25 cellular contexts compared by ENCODE assay signal in the genomic region with DNA sequence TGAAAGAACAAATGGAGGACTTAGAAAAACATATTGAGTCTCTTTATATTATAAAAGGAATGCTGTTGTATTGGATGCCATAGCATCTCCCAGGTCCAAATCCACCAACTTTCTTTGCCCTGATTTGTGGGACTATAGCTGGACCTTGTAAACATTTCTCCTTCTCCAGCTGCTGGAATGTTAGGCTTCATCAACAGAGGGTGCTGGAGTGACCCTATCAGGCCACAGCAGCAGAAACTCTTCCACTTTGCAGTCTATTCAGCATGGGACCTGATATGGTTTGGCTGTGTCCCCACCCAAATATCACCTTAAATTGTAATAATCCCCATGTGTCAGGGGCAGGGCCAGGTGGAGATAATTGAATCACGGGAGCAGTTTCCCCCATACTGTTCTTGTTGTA.
DNase-seq lines count a peak whose midpoint lies in the region; ATAC-seq and TF ChIP-seq lines count a peak whose summit lies in the region.
"Had no signal": no experiment of that assay in that cellular context is flagged by ENCODE, and none has a peak within 500 bp of the region (broad histone marks: within the 10 kb centered on the region; RNA-seq: fewer than 3 reads in every experiment).

No MANE protein-coding gene starts in this region.

- intact Hi-C loops in esophagus muscularis mucosa (cut with DNase I): no loop called here

- H4K91ac ChIP-seq in mesenchymal stem cell (ENCODE audit: low read length): no peak overlapping the region

- no peak overlapping the region for H3K9ac ChIP-seq in mesenchymal stem cell (ENCODE audit: low read length)
- H3K9ac ChIP-seq: BLaER1, neural progenitor cell had no signal

- H2AK5ac ChIP-seq in mesenchymal stem cell (ENCODE audit: low read length, severe bottlenecking): peak overlapping the region; percentile 77

- no peak overlapping the region for H3K4ac ChIP-seq in mesenchymal stem cell (ENCODE audit: low read depth in 1 of 2, low read length in 2 of 2)

- 0 out of 2 replicates have a peak, but pooled peaks have one; percentile 6 for TF ChIP-seq CTCF in AG10803 (conservative IDR thresholded peaks at IDR 0.05; ENCODE audit: low read length)
- TF ChIP-seq CTCF in esophagus muscularis mucosa (IDR thresholded peaks at IDR 0.05): no peak

- no peak overlapping the region for H3K23ac ChIP-seq in mesenchymal stem cell (ENCODE audit: low read length in 2 of 2)

- H2BK120ac ChIP-seq in mesenchymal stem cell (ENCODE audit: low read depth, low read length): no peak overlapping the region

- ATAC-seq in activated CD4-positive, CD25-positive, alpha-beta regulatory T cell treated with anti-CD3 and anti-CD28 coated beads, Interleukin-2, amount 50 U/mL, for 24 hours: no peak
- ATAC-seq in GM21529 (IDR thresholded peaks at IDR 0.05; ENCODE audit: unreplicated experiment) (no peak), GM18873 (IDR thresholded peaks at IDR 0.05; ENCODE audit: low FRiP score, unreplicated experiment) (no peak)
- ATAC-seq: activated CD8-positive, alpha-beta T cell treated with anti-CD3 and anti-CD28 coated beads for 36 hours; esophagus mucosa; heart left ventricle; left lung; stimulated activated naive CD8-positive, alpha-beta T cell treated with anti-CD3 and anti-CD28 coated beads, Interleukin-15, amount 100 ng/mL, for 72 hours; T-helper 17 cell; WTC11 had no signal

- H2BK5ac ChIP-seq in mesenchymal stem cell (ENCODE audit: low read depth, low read length, poor library complexity, severe bottlenecking): no peak overlapping the region

- WGBS in esophagus muscularis mucosa: 89% methylated on average over 1 of the region's 1 CpG
- no CpG with 5 or more reads among the region's 1 CpG for WGBS in mesenchymal stem cell

- peaks cover 0 to 17% (median 5%) of the 10 kb centered on the region in 4 donors for H3K4me1 ChIP-seq in esophagus muscularis mucosa
- H3K4me1 ChIP-seq in mesenchymal stem cell (ENCODE audit: control insufficient read depth, insufficient read depth, low read depth, low read length): peaks cover 16% of the 10 kb centered on the region
- H3K4me1 ChIP-seq: BLaER1 had no signal

- H3K27me3 ChIP-seq in esophagus muscularis mucosa (peaks cover 0 to 5% (median 0%) of the 10 kb centered on the region in 4 donors), mesenchymal stem cell (ENCODE audit: control insufficient read depth in 1 of 2, insufficient read depth in 1 of 2, low read length in 2 of 2) (peaks cover 0 to 11% of the 10 kb centered on the region in 2 experiments)
- H3K27me3 ChIP-seq: BLaER1, left lung, neural progenitor cell had no signal

- no peak overlapping the region for H2BK12ac ChIP-seq in mesenchymal stem cell (ENCODE audit: low read length in 2 of 2)

- H3K27ac ChIP-seq in esophagus muscularis mucosa (replicated peaks in 1 of 4) (no peak overlapping the region), mesenchymal stem cell (ENCODE audit: low read length, poor library complexity, severe bottlenecking) (no peak overlapping the region)
- H3K27ac ChIP-seq: BLaER1, heart left ventricle, left lung, neural progenitor cell, tibial nerve had no signal

- DNase-seq in AG10803 (ENCODE audit: low read depth): no peak
- DNase-seq in LHCN-M2 (ENCODE audit: low read depth): peak; percentile 8
- peak; percentile 53 for DNase-seq in esophagus muscularis mucosa (ENCODE audit: extremely low spot score)
- DNase-seq in mesenchymal stem cell: peak; percentile 17
- DNase-seq: activated CD8-positive, alpha-beta T cell treated with anti-CD3 and anti-CD28 coated beads for 36 hours; activated T-cell treated with anti-CD3 and anti-CD28 coated beads, Interleukin-2, amount 50 U/mL, for 1 hour; amniotic stem cell; effector CD4-positive, alpha-beta T cell; heart left ventricle; left lung; NCI-H1694; NCI-H2171 treated with DMSO at 0.1 percent for 48 hours; NCI-H748 treated with DMSO at 0.1 percent for 48 hours; SHP77; stimulated activated CD4-positive, alpha-beta T cell treated with anti-CD3 and anti-CD28 coated beads, Interleukin-4, amount 100 ng/mL, for 24 hours; stimulated activated naive CD8-positive, alpha-beta T cell treated with anti-CD3 and anti-CD28 coated beads, Interleukin-15, amount 100 ng/mL, for 72 hours; T-helper 17 cell had no signal

- H2AFZ ChIP-seq in mesenchymal stem cell (ENCODE audit: low read depth, low read length): no peak overlapping the region
- H2AFZ ChIP-seq: neural progenitor cell had no signal

- H3K18ac ChIP-seq in mesenchymal stem cell (ENCODE audit: low read depth in 1 of 2, low read length in 2 of 2): peak overlapping the region in 1 of 2 experiments; percentile 9

- H3K4me2 ChIP-seq in mesenchymal stem cell (ENCODE audit: low read length, poor library complexity, severe bottlenecking): no peak overlapping the region
- H3K4me2 ChIP-seq: BLaER1, neural progenitor cell had no signal

- TF ChIP-seq POLR2A in esophagus muscularis mucosa (IDR thresholded peaks at IDR 0.05; ENCODE audit: low read depth): no peak

- H3K9me3 ChIP-seq in esophagus muscularis mucosa (no peaks in the 10 kb centered on the region), mesenchymal stem cell (ENCODE audit: control insufficient read depth, low read length) (no peaks in the 10 kb centered on the region)
- H3K9me3 ChIP-seq: heart left ventricle, left lung, tibial nerve had no signal

- H3K36me3 ChIP-seq in esophagus muscularis mucosa (no peaks in the 10 kb centered on the region), mesenchymal stem cell (ENCODE audit: control insufficient read depth in 1 of 2, insufficient read depth in 2 of 2, low read depth in 1 of 2, low read length in 2 of 2) (no peaks in the 10 kb centered on the region)
- H3K36me3 ChIP-seq: BLaER1, heart left ventricle, left lung, neural progenitor cell, tibial nerve had no signal

- no peak overlapping the region for H2BK15ac ChIP-seq in mesenchymal stem cell (ENCODE audit: low read depth, poor library complexity, severe bottlenecking)

- H3K4me3 ChIP-seq in AG10803 (ENCODE audit: low read length): no peak overlapping the region
- no peak overlapping the region for H3K4me3 ChIP-seq in esophagus muscularis mucosa
- no peak overlapping the region for H3K4me3 ChIP-seq in mesenchymal stem cell (ENCODE audit: insufficient read depth in 1 of 2, low read depth in 1 of 2, low read length in 2 of 2)
- H3K4me3 ChIP-seq: BLaER1, heart left ventricle, left lung, neural progenitor cell, tibial nerve had no signal

- H3K14ac ChIP-seq in mesenchymal stem cell (ENCODE audit: low read length in 2 of 2): no peak overlapping the region

- TF ChIP-seq EP300 in esophagus muscularis mucosa (IDR thresholded peaks at IDR 0.05): no peak

- H4K8ac ChIP-seq in mesenchymal stem cell (ENCODE audit: low read length): no peak overlapping the region

- no peaks in the 10 kb centered on the region for H3K79me1 ChIP-seq in mesenchymal stem cell (replicated peaks; ENCODE audit: low read length, poor library complexity, severe bottlenecking)
